Comparison of ENCODE assay signal across 8 cellular contexts in the genomic region with DNA sequence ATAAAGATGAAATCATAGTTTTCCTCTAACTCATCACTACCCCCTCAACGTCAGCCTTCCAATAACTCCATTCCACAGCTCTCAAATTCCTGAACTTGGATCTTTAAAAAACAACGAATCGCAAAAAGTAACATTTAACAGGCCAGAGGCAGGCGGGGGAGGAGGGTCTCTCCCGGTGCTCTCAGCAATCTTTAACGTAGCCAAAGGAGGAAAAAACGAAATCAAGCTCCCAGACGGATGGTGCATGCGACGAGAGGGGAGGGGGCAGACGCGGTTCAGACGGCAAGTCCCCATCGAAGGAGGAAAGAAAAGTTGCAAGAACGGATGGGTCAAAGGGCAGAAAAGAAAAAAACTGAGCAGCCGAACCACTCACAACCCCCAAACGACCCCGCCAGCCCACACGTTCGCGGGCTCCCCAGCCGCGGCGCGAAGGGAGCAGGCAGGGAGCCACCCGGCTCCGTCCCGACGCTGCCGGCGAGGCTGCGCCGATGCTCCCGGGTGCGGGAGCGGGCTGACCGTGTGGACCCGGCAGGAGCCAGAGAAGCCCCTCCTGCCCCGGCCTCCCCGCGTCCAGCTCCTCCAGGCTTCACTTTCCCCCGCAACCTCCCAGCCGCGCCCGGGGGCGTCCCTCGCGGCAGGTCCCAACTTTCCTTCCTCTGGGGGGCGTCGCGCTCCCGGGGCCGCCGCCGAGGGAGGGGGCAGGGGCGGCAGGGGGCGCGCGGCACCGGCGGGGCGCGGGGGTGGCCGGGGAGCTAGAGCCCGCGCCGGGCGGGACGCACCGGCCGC. TPM values are rescaled to one million over a fixed set of nuclear protein-coding genes. Genes with fewer than 3 reads are reported as not detected.
DNase-seq lines count a peak whose midpoint lies in the region; ATAC-seq and TF ChIP-seq lines count a peak whose summit lies in the region.

No MANE protein-coding gene starts in this region.

- no peaks in the 10 kb centered on the region for H3K36me3 ChIP-seq in CD8-positive, alpha-beta T cell (ENCODE audit: insufficient read depth, low read length)
- no peaks in the 10 kb centered on the region for H3K36me3 ChIP-seq in endocrine pancreas (ENCODE audit: control insufficient read depth, insufficient read depth, low read length)

- H3K4me1 ChIP-seq in CD8-positive, alpha-beta T cell (ENCODE audit: insufficient read depth, low read length) = peaks cover 17% of the 10 kb centered on the region
- H3K4me1 ChIP-seq in endocrine pancreas (ENCODE audit: control insufficient read depth, insufficient read depth, low read length) = peaks cover 22% of the 10 kb centered on the region

- H3K27ac ChIP-seq in CD8-positive, alpha-beta T cell (ENCODE audit: low read depth, low read length) = peak overlapping the region; percentile 9

- peaks cover 43% of the 10 kb centered on the region for H3K4me1 Mint-ChIP-seq in CD8-positive, alpha-beta T cell (ENCODE audit: low read depth)
- H3K4me1 Mint-ChIP-seq in activated CD8-positive, alpha-beta T cell treated with anti-CD3 and anti-CD28 coated beads, Interleukin-2, amount 10 ng/mL, durations not matched to agents 7 days and 5 days (ENCODE audit: low read depth) = peaks cover 34% of the 10 kb centered on the region

- H3K9me3 Mint-ChIP-seq in CD8-positive, alpha-beta T cell = no peaks in the 10 kb centered on the region
- no peaks in the 10 kb centered on the region for H3K9me3 Mint-ChIP-seq in activated CD8-positive, alpha-beta T cell treated with anti-CD3 and anti-CD28 coated beads, Interleukin-2, amount 10 ng/mL, durations not matched to agents 7 days and 5 days (ENCODE audit: insufficient read depth)

- POLR2A ChIA-PET in CD8-positive, alpha-beta T cell (lab: Charles Lee) = interaction anchor here (1.4 to 1.9 kb wide), 2 partner anchors 9 to 18 kb away, joined by 4 to 6 read pairs; no protein-coding TSS in a partner anchor
- POLR2A ChIA-PET in activated CD8-positive, alpha-beta T cell treated with anti-CD3 and anti-CD28 coated beads, Interleukin-2, amount 10 ng/mL, durations not matched to agents 7 days and 5 days (lab: Charles Lee) = interaction anchor here (1.2 to 1.8 kb wide), 3 partner anchors 9 to 238 kb away, joined by 3 to 14 read pairs (median 4); no protein-coding TSS in a partner anchor

- no peaks in the 10 kb centered on the region for H3K27me3 Mint-ChIP-seq in CD8-positive, alpha-beta T cell (ENCODE audit: low read depth)
- H3K27me3 Mint-ChIP-seq in activated CD8-positive, alpha-beta T cell treated with anti-CD3 and anti-CD28 coated beads, Interleukin-2, amount 10 ng/mL, durations not matched to agents 7 days and 5 days (ENCODE audit: low read depth) = no peaks in the 10 kb centered on the region

- CTCF ChIA-PET in CD8-positive, alpha-beta T cell (lab: Charles Lee) = interaction anchor here (1.0 to 1.6 kb wide), 2 partner anchors 233 to 300 kb away, joined by 3 to 6 read pairs; no protein-coding TSS in a partner anchor
- CTCF ChIA-PET in activated CD8-positive, alpha-beta T cell treated with anti-CD3 and anti-CD28 coated beads, Interleukin-2, amount 10 ng/mL, durations not matched to agents 7 days and 5 days (lab: Charles Lee) = interaction anchor here (0.6 to 2.3 kb wide), 4 partner anchors 9 to 232 kb away, joined by 4 to 8 read pairs (median 6); no protein-coding TSS in a partner anchor

- peak overlapping the region; percentile 63 for H3K4me3 ChIP-seq in CD8-positive, alpha-beta T cell (ENCODE audit: low read depth, low read length)
- peak overlapping the region; percentile 60 for H3K4me3 ChIP-seq in Jurkat, Clone E6-1 (ENCODE audit: low read length)
- H3K4me3 ChIP-seq in endocrine pancreas (ENCODE audit: control insufficient read depth, insufficient read depth, low read length) = peak overlapping the region; percentile 90

- H3K27me3 ChIP-seq in CD8-positive, alpha-beta T cell (ENCODE audit: insufficient read depth, low read length) = no peaks in the 10 kb centered on the region
- H3K27me3 ChIP-seq in endocrine pancreas (ENCODE audit: control insufficient read depth, insufficient read depth, low read length) = no peaks in the 10 kb centered on the region

- peak overlapping the region; percentile 95 for H3K9ac ChIP-seq in endocrine pancreas (ENCODE audit: control insufficient read depth, insufficient read depth, low read length)

- TF ChIP-seq CTCF in CD8-positive, alpha-beta T cell (IDR thresholded peaks at IDR 0.05) = no peak

- ATAC-seq in CD8-positive, alpha-beta T cell = no peak
- ATAC-seq in GM21367 (IDR thresholded peaks at IDR 0.05; ENCODE audit: unreplicated experiment) (peak; percentile 13), HG02973 (IDR thresholded peaks at IDR 0.05; ENCODE audit: unreplicated experiment) (no peak)
- peak; percentile 1 for ATAC-seq in activated CD8-positive, alpha-beta T cell treated with anti-CD3 and anti-CD28 coated beads, Interleukin-2, amount 10 ng/mL, durations not matched to agents 7 days and 5 days

- peak overlapping the region; percentile 89 for H3K27ac Mint-ChIP-seq in CD8-positive, alpha-beta T cell
- peak overlapping the region; percentile 90 for H3K27ac Mint-ChIP-seq in activated CD8-positive, alpha-beta T cell treated with anti-CD3 and anti-CD28 coated beads, Interleukin-2, amount 10 ng/mL, durations not matched to agents 7 days and 5 days

- H3K9me3 ChIP-seq in CD8-positive, alpha-beta T cell (ENCODE audit: low read length) = no peaks in the 10 kb centered on the region
- H3K9me3 ChIP-seq in endocrine pancreas (ENCODE audit: control insufficient read depth, low read length) = no peaks in the 10 kb centered on the region

- peak overlapping the region; percentile 96 for H3K4me3 Mint-ChIP-seq in CD8-positive, alpha-beta T cell
- H3K4me3 Mint-ChIP-seq in activated CD8-positive, alpha-beta T cell treated with anti-CD3 and anti-CD28 coated beads, Interleukin-2, amount 10 ng/mL, durations not matched to agents 7 days and 5 days = peak overlapping the region; percentile 85

- H3K36me3 Mint-ChIP-seq in CD8-positive, alpha-beta T cell = peaks cover 12% of the 10 kb centered on the region
- peaks cover 9% of the 10 kb centered on the region for H3K36me3 Mint-ChIP-seq in activated CD8-positive, alpha-beta T cell treated with anti-CD3 and anti-CD28 coated beads, Interleukin-2, amount 10 ng/mL, durations not matched to agents 7 days and 5 days (ENCODE audit: low read depth)

- peak in 5 of 7 experiments; percentile 4 to 57 (median 39) for DNase-seq in CD8-positive, alpha-beta T cell
- no peak for DNase-seq in Jurkat, Clone E6-1 (ENCODE audit: low read depth, low spot score)
- DNase-seq in activated CD8-positive, alpha-beta T cell treated with anti-CD3 and anti-CD28 coated beads, Interleukin-2, amount 10 ng/mL, durations not matched to agents 7 days and 5 days = peak; percentile 45
- DNase-seq in midbrain (lab: John Stamatoyannopoulos, UW) = peak; percentile 32
- peak; percentile 24 to 46 for DNase-seq in stimulated activated CD8-positive, alpha-beta memory T cell treated with anti-CD3 and anti-CD28 coated beads, Interleukin-15, amount 100 ng/mL, for 48 hours (ENCODE audit: low read depth in 2 of 2)

- intact Hi-C loops in CD8-positive, alpha-beta T cell (cut with DNase I, micrococcal nuclease) = loop anchor here (5.0 kb wide), 2 partner anchors 38 to 512 kb away; a partner anchor contains a TSS

RNA-seq across cellular contexts. Expression of a gene that starts 0.7 kb away (rescaled TPM):
- 10 to 100 TPM; 12.4 to 15.7 TPM for total RNA-seq in CD8-positive, alpha-beta T cell
- 9.9 TPM for polyA plus RNA-seq in Jurkat, Clone E6-1 (2012; ENCODE audit: insufficient read depth, insufficient read length)
- 10 to 100 TPM; 30.4 to 30.7 TPM for total RNA-seq in activated CD8-positive, alpha-beta T cell treated with anti-CD3 and anti-CD28 coated beads, Interleukin-2, amount 10 ng/mL, durations not matched to agents 7 days and 5 days

RNA-seq across cellular contexts. Expression of a gene that starts 1.4 kb away (rescaled TPM):
- total RNA-seq in CD8-positive, alpha-beta T cell = 10 to 100 TPM; 20.6 to 23.4 TPM
- polyA plus RNA-seq in Jurkat, Clone E6-1 (2012; ENCODE audit: insufficient read depth, insufficient read length) = 44.3 TPM
- total RNA-seq in activated CD8-positive, alpha-beta T cell treated with anti-CD3 and anti-CD28 coated beads, Interleukin-2, amount 10 ng/mL, durations not matched to agents 7 days and 5 days = 10 to 100 TPM; 47.5 to 51.7 TPM

Comparison
In these comparisons a context has a peak if more than half of its experiments do, and no peak if none do; other contexts are left out.
1. ATAC-seq: peak in GM21367 (single experiment) and activated CD8-positive, alpha-beta T cell treated with anti-CD3 and anti-CD28 coated beads, Interleukin-2, amount 10 ng/mL, durations not matched to agents 7 days and 5 days (single experiment); none in CD8-positive, alpha-beta T cell (single experiment) and HG02973 (single experiment).
2. Peak in every context shown above with its lines, with median percentiles within 50 percentile points of each other: H3K4me3 ChIP-seq.